In the genomic region with DNA sequence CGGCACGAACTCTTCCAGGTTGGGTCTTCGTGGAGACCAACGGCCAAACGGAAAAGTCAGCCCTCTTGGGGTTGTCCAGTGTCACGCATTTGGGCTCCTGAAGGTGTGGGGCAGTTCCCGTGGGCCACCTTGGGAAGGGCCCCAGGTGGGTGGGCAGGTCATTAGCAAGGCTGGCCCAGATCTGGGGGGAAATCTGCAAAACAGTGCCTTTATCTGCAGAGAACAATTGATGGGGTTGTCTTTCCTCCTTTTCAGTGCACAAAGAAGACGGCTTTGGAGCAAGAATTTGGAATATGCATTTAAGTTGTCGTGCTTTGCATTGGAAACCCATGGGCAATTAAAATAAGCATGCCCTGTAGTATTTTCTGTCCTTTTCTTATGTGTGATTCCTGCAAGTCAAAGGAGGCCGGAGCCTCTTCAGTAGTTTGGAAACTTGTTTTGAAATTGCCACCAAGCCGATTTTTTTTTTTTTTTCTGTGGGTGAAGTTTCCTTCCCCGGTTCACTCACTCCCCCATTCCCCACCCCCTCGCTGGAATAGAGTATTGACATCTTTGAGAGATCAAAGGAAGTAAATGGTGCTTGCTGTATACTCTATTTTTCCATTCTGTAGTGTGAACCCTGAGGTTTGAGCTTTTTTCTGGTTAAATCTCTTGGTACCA, we compare ENCODE assay signal across 1 cellular context.
TF ChIP-seq lines count a peak whose summit lies in the region.

No MANE protein-coding gene starts in this region.

TF ChIP-seq in GM23338, 12 proteins besides CTCF, POLR2A, EP300 and RAD21 (continued from another document):
- TF ChIP-seq, protein P1, sequence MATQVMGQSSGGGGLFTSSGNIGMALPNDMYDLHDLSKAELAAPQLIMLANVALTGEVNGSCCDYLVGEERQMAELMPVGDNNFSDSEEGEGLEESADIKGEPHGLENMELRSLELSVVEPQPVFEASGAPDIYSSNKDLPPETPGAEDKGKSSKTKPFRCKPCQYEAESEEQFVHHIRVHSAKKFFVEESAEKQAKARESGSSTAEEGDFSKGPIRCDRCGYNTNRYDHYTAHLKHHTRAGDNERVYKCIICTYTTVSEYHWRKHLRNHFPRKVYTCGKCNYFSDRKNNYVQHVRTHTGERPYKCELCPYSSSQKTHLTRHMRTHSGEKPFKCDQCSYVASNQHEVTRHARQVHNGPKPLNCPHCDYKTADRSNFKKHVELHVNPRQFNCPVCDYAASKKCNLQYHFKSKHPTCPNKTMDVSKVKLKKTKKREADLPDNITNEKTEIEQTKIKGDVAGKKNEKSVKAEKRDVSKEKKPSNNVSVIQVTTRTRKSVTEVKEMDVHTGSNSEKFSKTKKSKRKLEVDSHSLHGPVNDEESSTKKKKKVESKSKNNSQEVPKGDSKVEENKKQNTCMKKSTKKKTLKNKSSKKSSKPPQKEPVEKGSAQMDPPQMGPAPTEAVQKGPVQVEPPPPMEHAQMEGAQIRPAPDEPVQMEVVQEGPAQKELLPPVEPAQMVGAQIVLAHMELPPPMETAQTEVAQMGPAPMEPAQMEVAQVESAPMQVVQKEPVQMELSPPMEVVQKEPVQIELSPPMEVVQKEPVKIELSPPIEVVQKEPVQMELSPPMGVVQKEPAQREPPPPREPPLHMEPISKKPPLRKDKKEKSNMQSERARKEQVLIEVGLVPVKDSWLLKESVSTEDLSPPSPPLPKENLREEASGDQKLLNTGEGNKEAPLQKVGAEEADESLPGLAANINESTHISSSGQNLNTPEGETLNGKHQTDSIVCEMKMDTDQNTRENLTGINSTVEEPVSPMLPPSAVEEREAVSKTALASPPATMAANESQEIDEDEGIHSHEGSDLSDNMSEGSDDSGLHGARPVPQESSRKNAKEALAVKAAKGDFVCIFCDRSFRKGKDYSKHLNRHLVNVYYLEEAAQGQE (IDR thresholded peaks at IDR 0.05; ENCODE audit: unreplicated experiment) = no peak
